Comparison of ENCODE assay signal across 30 cellular contexts in genomic region chr10:97913554-97913953, GRCh38.
"Had no signal": no experiment of that assay in that cellular context is flagged by ENCODE, and none has a peak within 500 bp of the region (broad histone marks: within the 10 kb centered on the region; RNA-seq: fewer than 3 reads in every experiment).

No MANE protein-coding gene starts in this region.

- H3K36me3 Mint-ChIP-seq: naive B cell; naive thymus-derived CD8-positive, alpha-beta T cell; natural killer cell treated with Interleukin-12 subunit alpha and Interleukin-12 subunit beta and Interleukin-15 and Interleukin-18, amount 100 ng/mL, for 72 hours; stimulated activated memory B cell treated with anti-CD40 and anti-IgM and Interleukin-4, amounts not matched to agents 10 μg/mL and 1 μg/mL and 100 μg/mL, for 72 hours; type B pancreatic cell had no signal

- H3K36me3 ChIP-seq: pancreas, prostate gland, right atrium auricular region, right lobe of liver, sigmoid colon, suprapubic skin, tibial artery, transverse colon, upper lobe of right lung, uterus had no signal

- H3K27ac Mint-ChIP-seq: natural killer cell treated with Interleukin-12 subunit alpha and Interleukin-12 subunit beta and Interleukin-15 and Interleukin-18, amount 100 ng/mL, for 72 hours; nephron progenitor cell; stimulated activated memory B cell treated with anti-CD40 and anti-IgM and Interleukin-4, amounts not matched to agents 10 μg/mL and 1 μg/mL and 100 μg/mL, for 72 hours; stimulated activated naive CD8-positive, alpha-beta T cell treated with anti-CD3 and anti-CD28 coated beads, Interleukin-15, amount 100 ng/mL, for 72 hours; type B pancreatic cell had no signal

- H3K27me3 ChIP-seq: pancreas, right atrium auricular region, right lobe of liver, testis, upper lobe of right lung, uterus had no signal

- H3K27ac ChIP-seq: pancreas, prostate gland, right atrium auricular region, right lobe of liver, sigmoid colon, suprapubic skin, testis, tibial artery, transverse colon, upper lobe of right lung, uterus had no signal

- H3K4me3 Mint-ChIP-seq: naive B cell; naive thymus-derived CD8-positive, alpha-beta T cell; natural killer cell treated with Interleukin-12 subunit alpha and Interleukin-12 subunit beta and Interleukin-15 and Interleukin-18, amount 100 ng/mL, for 72 hours; nephron progenitor cell; neural crest cell; stimulated activated memory B cell treated with anti-CD40 and anti-IgM and Interleukin-4, amounts not matched to agents 10 μg/mL and 1 μg/mL and 100 μg/mL, for 72 hours; stimulated activated naive CD8-positive, alpha-beta T cell treated with anti-CD3 and anti-CD28 coated beads, Interleukin-15, amount 100 ng/mL, for 72 hours; type B pancreatic cell had no signal

- H3K4me3 ChIP-seq: pancreas, prostate gland, right atrium auricular region, right lobe of liver, sigmoid colon, suprapubic skin, testis, tibial artery, transverse colon, upper lobe of right lung, uterus had no signal

- ATAC-seq: naive thymus-derived CD8-positive, alpha-beta T cell; natural killer cell treated with Interleukin-12 subunit alpha and Interleukin-12 subunit beta and Interleukin-15 and Interleukin-18, amount 100 ng/mL, for 72 hours; pancreas; stimulated activated memory B cell treated with anti-CD40 and anti-IgM and Interleukin-4, amounts not matched to agents 10 μg/mL and 1 μg/mL and 100 μg/mL, for 72 hours; stimulated activated naive CD8-positive, alpha-beta T cell treated with anti-CD3 and anti-CD28 coated beads, Interleukin-15, Interleukin-2, amounts not matched to agents 100 U/mL and 50 U/mL, for 24 hours; upper lobe of right lung had no signal

- H3K9me3 Mint-ChIP-seq: naive B cell; naive thymus-derived CD8-positive, alpha-beta T cell; natural killer cell treated with Interleukin-12 subunit alpha and Interleukin-12 subunit beta and Interleukin-15 and Interleukin-18, amount 100 ng/mL, for 72 hours; nephron progenitor cell; neural crest cell; stimulated activated memory B cell treated with anti-CD40 and anti-IgM and Interleukin-4, amounts not matched to agents 10 μg/mL and 1 μg/mL and 100 μg/mL, for 72 hours; stimulated activated naive CD8-positive, alpha-beta T cell treated with anti-CD3 and anti-CD28 coated beads, Interleukin-15, amount 100 ng/mL, for 72 hours; type B pancreatic cell had no signal

- DNase-seq: naive B cell; naive thymus-derived CD8-positive, alpha-beta T cell; nephron progenitor cell; occipital lobe; pancreas; retina; sigmoid colon; small intestine; stimulated activated CD4-positive, alpha-beta T cell treated with anti-CD3 and anti-CD28 coated beads, Interleukin-15, amount 100 ng/mL, for 24 hours; stimulated activated CD4-positive, alpha-beta T cell treated with anti-CD3 and anti-CD28 coated beads, Interleukin-2, amount 100 ng/mL, for 24 hours; stimulated activated CD4-positive, alpha-beta T cell treated with anti-CD3 and anti-CD28 coated beads, Interleukin-4, amount 100 ng/mL, for 1 hour; stimulated activated CD4-positive, alpha-beta T cell treated with anti-CD3 and anti-CD28 coated beads, Interleukin-4, amount 100 ng/mL, for 4 hours; stimulated activated CD8-positive, alpha-beta memory T cell treated with anti-CD3 and anti-CD28 coated beads, Interleukin-4, amount 100 ng/mL, for 48 hours; stimulated activated naive CD4-positive, alpha-beta T cell; stimulated activated naive CD8-positive, alpha-beta T cell treated with anti-CD3 and anti-CD28 coated beads, Interleukin-15, amount 100 ng/mL, for 72 hours; stimulated activated naive CD8-positive, alpha-beta T cell treated with anti-CD3 and anti-CD28 coated beads, Interleukin-15, Interleukin-2, amounts not matched to agents 100 U/mL and 50 U/mL, for 24 hours; substantia nigra; testis; tibial artery; transverse colon; upper lobe of right lung; uterus had no signal

- H3K4me1 Mint-ChIP-seq: nephron progenitor cell, neural crest cell had no signal

- H3K4me1 ChIP-seq: pancreas, prostate gland, right lobe of liver, uterus had no signal

- H3K9me3 ChIP-seq: pancreas, prostate gland, right atrium auricular region, right lobe of liver, sigmoid colon, suprapubic skin, testis, tibial artery, transverse colon, upper lobe of right lung, uterus had no signal
